33 cellular contexts compared by ENCODE assay signal in the genomic region with DNA sequence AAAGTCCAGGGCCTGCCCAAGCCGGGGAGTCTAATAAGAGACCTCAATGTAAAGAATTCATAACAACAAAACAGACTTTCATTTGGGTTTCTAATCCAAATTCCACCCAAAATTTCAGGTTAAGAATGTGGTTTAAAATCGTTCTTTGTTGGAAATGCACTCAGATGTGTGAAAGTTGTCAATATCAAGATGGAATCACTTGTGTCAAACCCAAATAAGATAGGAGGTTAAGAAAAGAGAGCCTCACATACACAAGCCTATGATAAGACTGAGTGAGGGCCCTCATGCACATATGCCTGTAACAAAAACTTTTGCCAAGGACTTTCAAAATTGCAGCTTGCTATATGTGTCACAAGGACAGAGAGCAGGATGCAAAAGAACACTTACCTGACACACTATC.
"Had no signal": no experiment of that assay in that cellular context is flagged by ENCODE, and none has a peak within 500 bp of the region (broad histone marks: within the 10 kb centered on the region; RNA-seq: fewer than 3 reads in every experiment).

No MANE protein-coding gene starts in this region.

- H3K27ac ChIP-seq: adrenal gland, ascending aorta, body of pancreas, brain microvascular endothelial cell, breast epithelium, cardiac muscle cell had no signal

- H3K27me3 ChIP-seq: adrenal gland, ascending aorta, body of pancreas, brain microvascular endothelial cell, breast epithelium, cardiac muscle cell had no signal

- H3K4me3 ChIP-seq: adrenal gland, ascending aorta, body of pancreas, breast epithelium, cardiac muscle cell had no signal

- H3K4me1 ChIP-seq: adrenal gland, ascending aorta, body of pancreas, breast epithelium had no signal

- DNase-seq: activated effector memory CD4-positive, alpha-beta T cell treated with anti-CD3 and anti-CD28 coated beads, Interleukin-2, amount 50 U/mL, for 16 hours; activated effector memory CD4-positive, alpha-beta T cell treated with Interleukin-2 at 50 U/mL for 16 hours; activated gamma-delta T cell; activated gamma-delta T cell treated with Interleukin-2 at 50 U/mL for 16 hours; activated naive CD4-positive, alpha-beta T cell; activated naive CD4-positive, alpha-beta T cell treated with anti-CD3 and anti-CD28 coated beads for 36 hours; activated naive CD4-positive, alpha-beta T cell treated with anti-CD3 and anti-CD28 coated beads, Interleukin-2, amount 10 ng/mL, durations not matched to agents 7 days and 5 days; activated naive CD4-positive, alpha-beta T cell treated with anti-CD3 and anti-CD28 coated beads, Interleukin-2, amount 50 U/mL, for 16 hours; activated naive CD4-positive, alpha-beta T cell treated with Interleukin-2 at 50 U/mL for 16 hours; activated naive CD8-positive, alpha-beta T cell treated with anti-CD3 and anti-CD28 coated beads for 36 hours; activated naive CD8-positive, alpha-beta T cell treated with anti-CD3 and anti-CD28 coated beads, Interleukin-2, amount 10 ng/mL, durations not matched to agents 7 days and 5 days; activated naive CD8-positive, alpha-beta T cell treated with anti-CD3 and anti-CD28 coated beads, Interleukin-2, amount 50 U/mL, for 24 hours; activated T-cell treated with anti-CD3 and anti-CD28 coated beads, Interleukin-2, amount 50 U/mL, for 24 hours; activated T-cell treated with anti-CD3 and anti-CD28 coated beads, Interleukin-2, amount 50 U/mL, for 4 hours; activated T-cell treated with anti-CD3 and anti-CD28 coated beads, Interleukin-2, amount 50 U/mL, for 48 hours; activated T-cell treated with anti-CD3 and anti-CD28 coated beads, Interleukin-2, amount 50 U/mL, for 72 hours; adrenal gland; amniotic stem cell; amygdala; anterior cingulate cortex; aorta; body of pancreas; brain microvascular endothelial cell; caudate nucleus; central memory CD4-positive, alpha-beta T cell; cerebellar nuclear complex had no signal

- H3K36me3 ChIP-seq: adrenal gland, ascending aorta, brain microvascular endothelial cell, breast epithelium, cardiac muscle cell had no signal

- FAIRE-seq: astrocyte, bronchial epithelial cell had no signal

- H3K9me3 ChIP-seq: adrenal gland, body of pancreas, breast epithelium had no signal

- ATAC-seq: activated naive CD4-positive, alpha-beta T cell treated with anti-CD3 and anti-CD28 coated beads, Interleukin-2, amount 50 U/mL, for 72 hours; activated naive CD8-positive, alpha-beta T cell treated with anti-CD3 and anti-CD28 coated beads, Interleukin-2, amount 50 U/mL, for 24 hours; activated T-cell treated with anti-CD3 and anti-CD28 coated beads, Interleukin-2, amount 50 U/mL, for 4 hours; activated T-cell treated with anti-CD3 and anti-CD28 coated beads, Interleukin-2, amount 50 U/mL, for 72 hours; activated T-helper 17 cell treated with anti-CD3 and anti-CD28 coated beads, Interleukin-2, amount 50 U/mL, for 72 hours; body of pancreas had no signal
